Comparison of ENCODE assay signal across 25 cellular contexts in genomic region chr20:34970193-34971037, GRCh38. TPM values are rescaled to one million over a fixed set of nuclear protein-coding genes. Genes with fewer than 3 reads are reported as not detected.
DNase-seq lines count a peak whose midpoint lies in the region; TF ChIP-seq lines count a peak whose summit lies in the region.
"Had no signal": no experiment of that assay in that cellular context is flagged by ENCODE, and none has a peak within 500 bp of the region (broad histone marks: within the 10 kb centered on the region; RNA-seq: fewer than 3 reads in every experiment).

No MANE protein-coding gene starts in this region.

- peaks cover 4% of the 10 kb centered on the region for H3K4me1 Mint-ChIP-seq in endothelial cell (ENCODE audit: unreplicated experiment)
- H3K4me1 Mint-ChIP-seq: activated CD4-positive, alpha-beta T cell treated with anti-CD3 and anti-CD28 coated beads for 36 hours; T-cell had no signal

- H4K91ac ChIP-seq in neuronal stem cell (ENCODE audit: low read depth, low read length, poor library complexity): no peak overlapping the region

- H3K9ac ChIP-seq in neuronal stem cell (ENCODE audit: low read depth, low read length, poor library complexity): peak overlapping the region; percentile 31

- no peak overlapping the region for H4K8ac ChIP-seq in neuronal stem cell (ENCODE audit: low read depth, low read length)

- H2BK12ac ChIP-seq in neuronal stem cell (ENCODE audit: low read length): no peak overlapping the region

- intact Hi-C loops in left ventricle myocardium inferior (cut with micrococcal nuclease): no loop called here

- H3K27me3 ChIP-seq in left ventricle myocardium inferior (ENCODE audit: low read depth): no peaks in the 10 kb centered on the region
- H3K27me3 ChIP-seq in right atrium auricular region: no peaks in the 10 kb centered on the region
- H3K27me3 ChIP-seq in neuronal stem cell (ENCODE audit: control insufficient read depth in 3 of 3, insufficient read depth in 3 of 3, low read depth in 1 of 3, low read length in 3 of 3): peaks cover 0 to 3% (median 1%) of the 10 kb centered on the region in 3 experiments
- H3K27me3 ChIP-seq: BE2C, esophagus squamous epithelium, gastroesophageal sphincter had no signal

- peak overlapping the region; percentile 71 for H2AK5ac ChIP-seq in neuronal stem cell (ENCODE audit: low read depth, low read length)

- H3K4me2 ChIP-seq in neuronal stem cell (ENCODE audit: insufficient read depth, low read length, poor library complexity, severe bottlenecking): no peak overlapping the region
- H3K4me2 ChIP-seq: A549 had no signal

- no peak overlapping the region for H2BK5ac ChIP-seq in neuronal stem cell (ENCODE audit: low read length)

- H3K23ac ChIP-seq in neuronal stem cell (ENCODE audit: low read depth, low read length, poor library complexity): peak overlapping the region; percentile 25

- H2AFZ ChIP-seq in neuronal stem cell (ENCODE audit: low read length): peak overlapping the region; percentile 64

- peaks cover 8% of the 10 kb centered on the region for H3K27me3 Mint-ChIP-seq in endothelial cell (ENCODE audit: unreplicated experiment)
- H3K27me3 Mint-ChIP-seq: T-cell had no signal

- no peaks in the 10 kb centered on the region for H3K36me3 Mint-ChIP-seq in endothelial cell (ENCODE audit: low read depth, unreplicated experiment)
- H3K36me3 Mint-ChIP-seq: T-cell had no signal

- H3K4me1 ChIP-seq in left ventricle myocardium inferior: peaks cover 28% of the 10 kb centered on the region
- H3K4me1 ChIP-seq in right atrium auricular region: peaks cover 0 to 23% of the 10 kb centered on the region in 2 donors
- H3K4me1 ChIP-seq in neuronal stem cell (ENCODE audit: control insufficient read depth in 2 of 2, insufficient read depth in 1 of 2, low read depth in 1 of 2, low read length in 2 of 2): peaks cover 10 to 17% of the 10 kb centered on the region in 2 donors
- H3K4me1 ChIP-seq: A549, BE2C, esophagus squamous epithelium, gastroesophageal sphincter had no signal

- DNase-seq in left ventricle myocardium inferior: no peak
- no peak for DNase-seq in right atrium auricular region (ENCODE audit: low spot score)
- peak; percentile 74 to 83 for DNase-seq in hippocampal formation (lab: John Stamatoyannopoulos, UW)
- no peak for DNase-seq in neuronal stem cell (ENCODE audit: low spot score)
- DNase-seq in superior temporal gyrus (ENCODE audit: extremely low spot score): peak; percentile 87
- DNase-seq in endothelial cell (ENCODE audit: low spot score): no peak
- DNase-seq in KBM-7: no peak
- DNase-seq in NCI-H2227 (lab: John Stamatoyannopoulos, UW; ENCODE audit: unreplicated experiment): no peak
- DNase-seq: activated CD4-positive, alpha-beta T cell treated with anti-CD3 and anti-CD28 coated beads for 36 hours; activated CD8-positive, alpha-beta memory T cell treated with anti-CD3 and anti-CD28 coated beads for 24 hours; activated naive CD4-positive, alpha-beta T cell treated with anti-CD3 and anti-CD28 coated beads, Interleukin-2, amount 50 U/mL, for 16 hours; activated T-cell treated with anti-CD3 and anti-CD28 coated beads, Interleukin-2, amount 50 U/mL, for 48 hours; BE2C; esophagus squamous epithelium; GF-D8; kidney glomerular epithelial cell; NCI-H1694 treated with DMSO at 0.1 percent for 48 hours; NCI-H526 treated with DMSO at 0.1 percent for 48 hours; right cardiac atrium; SIG-M5; T-cell had no signal

- H2BK120ac ChIP-seq in neuronal stem cell (ENCODE audit: low read depth, low read length): no peak overlapping the region

- H3K4ac ChIP-seq in neuronal stem cell (ENCODE audit: low read length): peak overlapping the region; percentile 28

- H3K14ac ChIP-seq in neuronal stem cell (ENCODE audit: low read length): no peak overlapping the region

- no peak overlapping the region for H3K27ac Mint-ChIP-seq in endothelial cell (ENCODE audit: unreplicated experiment)
- H3K27ac Mint-ChIP-seq: activated CD4-positive, alpha-beta T cell treated with anti-CD3 and anti-CD28 coated beads for 36 hours; T-cell had no signal

- no peaks in the 10 kb centered on the region for H3K36me3 ChIP-seq in left ventricle myocardium inferior
- no peaks in the 10 kb centered on the region for H3K36me3 ChIP-seq in right atrium auricular region
- H3K36me3 ChIP-seq in neuronal stem cell (replicated peaks in 1 of 2; ENCODE audit: control insufficient read depth in 2 of 2, insufficient read depth in 2 of 2, low read length in 2 of 2): no peaks in the 10 kb centered on the region
- H3K36me3 ChIP-seq: BE2C, esophagus squamous epithelium, gastroesophageal sphincter had no signal

- no peak overlapping the region for H3K4me3 ChIP-seq in left ventricle myocardium inferior
- no peak overlapping the region for H3K4me3 ChIP-seq in right atrium auricular region
- no peak overlapping the region for H3K4me3 ChIP-seq in neuronal stem cell (ENCODE audit: low read length in 2 of 2)
- H3K4me3 ChIP-seq: A549, esophagus squamous epithelium, gastroesophageal sphincter had no signal

- WGBS in neuronal stem cell (ENCODE audit: extremely low coverage in 2 of 2, insufficient read length in 2 of 2, insufficient replicate concordance in 1 of 2), 2 donors: no CpG with 5 or more reads among the region's 11 CpGs

- no peaks in the 10 kb centered on the region for H3K9me3 Mint-ChIP-seq in endothelial cell (ENCODE audit: unreplicated experiment)
- H3K9me3 Mint-ChIP-seq: T-cell had no signal

- H3K27ac ChIP-seq in left ventricle myocardium inferior (replicated peaks) (peak overlapping the region; percentile 80), right atrium auricular region (peak overlapping the region in 1 of 2 donors; percentile 59), neuronal stem cell (replicated peaks; ENCODE audit: low read length) (no peak overlapping the region)
- H3K27ac ChIP-seq: A549, esophagus squamous epithelium, gastroesophageal sphincter had no signal

- no peaks in the 10 kb centered on the region for H3K79me1 ChIP-seq in neuronal stem cell (ENCODE audit: low read depth, low read length)

- peak overlapping the region; percentile 3 for H2BK15ac ChIP-seq in neuronal stem cell (ENCODE audit: low read length)

- H3K4me3 Mint-ChIP-seq in endothelial cell (ENCODE audit: unreplicated experiment): no peak overlapping the region
- H3K4me3 Mint-ChIP-seq: activated CD4-positive, alpha-beta T cell treated with anti-CD3 and anti-CD28 coated beads for 36 hours; T-cell had no signal

- H3K18ac ChIP-seq in neuronal stem cell (ENCODE audit: low read length): peak overlapping the region; percentile 77

- in situ Hi-C loops in KBM-7 (cut with MboI; ENCODE audit: low pct_unique_long_range_greater_than_20kb, low sequenced_read_pairs): no loop called here

- H3K9me3 ChIP-seq in left ventricle myocardium inferior (replicated peaks) (no peaks in the 10 kb centered on the region), right atrium auricular region (no peaks in the 10 kb centered on the region), neuronal stem cell (replicated peaks in 1 of 2; ENCODE audit: control insufficient read depth in 2 of 2, insufficient read depth in 1 of 2, low read depth in 1 of 2, low read length in 2 of 2) (no peaks in the 10 kb centered on the region)
- H3K9me3 ChIP-seq: A549, BE2C, esophagus squamous epithelium, gastroesophageal sphincter had no signal

- TF ChIP-seq CTCF in left ventricle myocardium inferior (IDR thresholded peaks at IDR 0.05; ENCODE audit: borderline replicate concordance): no peak
- TF ChIP-seq CTCF in right atrium auricular region (IDR thresholded peaks at IDR 0.05): no peak
- no peak for TF ChIP-seq CTCF in endothelial cell (IDR thresholded peaks at IDR 0.05; ENCODE audit: unreplicated experiment)

RNA-seq across cellular contexts. Expression of gene MYH7B, which starts 14.7 kb away (rescaled TPM):
- total RNA-seq in left ventricle myocardium inferior (253 TPM), right atrium auricular region (10 to 100 TPM; 24.4 to 34.9 TPM), endothelial cell (ENCODE audit: unreplicated experiment) (0.51 TPM)
- polyA plus RNA-seq in neuronal stem cell (2013, experiment 1 of 2): 0.35 TPM
- polyA plus RNA-seq in neuronal stem cell (2013, experiment 2 of 2): 0.42 TPM
- total RNA-seq: HT1080 had no signal
- polyA plus RNA-seq: neural cell had no signal

RNA-seq across cellular contexts. Expression of gene GSS, which starts 14.8 kb away (rescaled TPM):
- total RNA-seq in left ventricle myocardium inferior: 17.2 TPM
- total RNA-seq in right atrium auricular region: 10 to 100 TPM; 23.0 to 38.3 TPM
- 37.0 TPM for polyA plus RNA-seq in neuronal stem cell (2013, experiment 1 of 2)
- polyA plus RNA-seq in neuronal stem cell (2013, experiment 2 of 2): 37.4 TPM
- 48.3 TPM for total RNA-seq in endothelial cell (ENCODE audit: unreplicated experiment)

Comparison
In these comparisons a context has a peak if more than half of its experiments do, and no peak if none do; other contexts are left out.
1. DNase-seq: peak in hippocampal formation (2 of 2) and superior temporal gyrus (single experiment); none in left ventricle myocardium inferior (single experiment), right atrium auricular region (single experiment), neuronal stem cell (single experiment), endothelial cell (single experiment), KBM-7 (single experiment) and NCI-H2227 (single experiment).
2. RNA of gene MYH7B, which starts 14.7 kb away (total RNA-seq): 253 TPM in left ventricle myocardium inferior (single experiment) and 24.4 to 34.9 TPM in right atrium auricular region; 0.51 TPM in endothelial cell (single experiment); every median in the first group is over 10 times any median in the second.